9 cellular contexts compared by ENCODE assay signal in genomic region chr11:128691802-128692749, GRCh38. TPM values are rescaled to one million over a fixed set of nuclear protein-coding genes. Genes with fewer than 3 reads are reported as not detected.
DNase-seq lines count a peak whose midpoint lies in the region; ATAC-seq, FAIRE-seq and TF ChIP-seq lines count a peak whose summit lies in the region.
"Had no signal": no experiment of that assay in that cellular context is flagged by ENCODE, and none has a peak within 500 bp of the region (broad histone marks: within the 10 kb centered on the region; RNA-seq: fewer than 3 reads in every experiment).

No MANE protein-coding gene starts in this region.

- no peak for TF ChIP-seq RAD21 in A549 (conservative IDR thresholded peaks at IDR 0.05 in 1 of 2, IDR thresholded peaks at IDR 0.05 in 1 of 2)

- peak overlapping the region; percentile 49; the same call in 2 of the 3 replicates for H3K4me3 ChIP-seq in A549
- peak overlapping the region in 2 of 3 experiments; percentile 73 to 93 for H3K4me3 ChIP-seq in mammary epithelial cell (replicated peaks in 1 of 3; ENCODE audit: insufficient read depth in 1 of 3, low read depth in 2 of 3, low read length in 3 of 3)

- peak overlapping the region; percentile 93 for H2AFZ ChIP-seq in mammary epithelial cell (ENCODE audit: low read depth, low read length)

- in situ Hi-C loops in mammary epithelial cell (cut with MboI; ENCODE audit: low sequenced_read_pairs in 2 of 2): no loop called here

- no peak for TF ChIP-seq CTCF in A549 (IDR thresholded peaks at IDR 0.05)
- no peak for TF ChIP-seq CTCF in GM20000 (IDR thresholded peaks at IDR 0.05; ENCODE audit: extremely low read depth, missing control alignments)
- peak in 1 of 2 donors; percentile 18 for TF ChIP-seq CTCF in mammary epithelial cell (conservative IDR thresholded peaks at IDR 0.05 in 1 of 2, IDR thresholded peaks at IDR 0.05 in 1 of 2; ENCODE audit: extremely low read depth in 1 of 2, insufficient read depth in 1 of 2, low read depth in 1 of 2, low read length in 2 of 2)

- peaks cover 26% of the 10 kb centered on the region for H3K79me2 ChIP-seq in mammary epithelial cell (ENCODE audit: insufficient read depth, low read length)

- peak overlapping the region; percentile 52 for H3K9ac ChIP-seq in mammary epithelial cell (ENCODE audit: insufficient read depth, low read length)

- peak overlapping the region; percentile 100 for H3K27ac Mint-ChIP-seq in memory B cell

- WGBS in A549 (ENCODE audit: missing lambda C conversion rate): 33% methylated on average over 21 of the region's 28 CpGs
- 36% methylated on average over 8 of the region's 28 CpGs for WGBS in mammary epithelial cell (ENCODE audit: low coverage, missing lambda C conversion rate)

- peaks cover 4% of the 10 kb centered on the region for H3K27me3 Mint-ChIP-seq in memory B cell

- POLR2A ChIA-PET in A549 (lab: Yijun Ruan, JAX): no interaction called here

- intact Hi-C loops in mammary epithelial cell (cut with micrococcal nuclease): loop anchor here (5.0 kb wide), 1 partner anchor 660 kb away; no protein-coding TSS in a partner anchor

- peaks cover 9% of the 10 kb centered on the region for H3K36me3 Mint-ChIP-seq in memory B cell

- peak overlapping the region; percentile 97 for H3K4me3 Mint-ChIP-seq in memory B cell

- dilution Hi-C loops in mammary epithelial cell (cut with HindIII; ENCODE audit: low sequenced_read_pairs): no loop called here

- ATAC-seq in A549 (no peak), memory B cell (ENCODE audit: low read depth) (no peak)

- H3K9me3 ChIP-seq in A549: no peaks in the 10 kb centered on the region
- no peaks in the 10 kb centered on the region for H3K9me3 ChIP-seq in mammary epithelial cell (replicated peaks; ENCODE audit: insufficient read depth, low read length)

- TF ChIP-seq EP300 in A549 (IDR thresholded peaks at IDR 0.05): no peak

- no peaks in the 10 kb centered on the region for H4K20me1 ChIP-seq in mammary epithelial cell (ENCODE audit: insufficient read depth, low read length)

- BruUV-seq in mammary epithelial cell (replicated peaks; lab: Mats Ljungman, UMichigan): no TSS peak

- FAIRE-seq in A549 (lab: Jason Lieb, UNC): no peak

- H3K4me1 Mint-ChIP-seq in memory B cell: peaks cover 29% of the 10 kb centered on the region

- peaks cover 19% of the 10 kb centered on the region for H3K27me3 ChIP-seq in mammary epithelial cell (ENCODE audit: insufficient read depth, low read length)

- no peaks in the 10 kb centered on the region for H3K36me3 ChIP-seq in mammary epithelial cell (ENCODE audit: insufficient read depth, low read length)

- H3K4me1 ChIP-seq in A549 (peaks cover 2% of the 10 kb centered on the region; the same call in 1 of the 3 replicates), mammary epithelial cell (ENCODE audit: insufficient read depth, low read length) (peaks cover 14% of the 10 kb centered on the region)

- CTCF ChIA-PET in A549 (lab: Yijun Ruan, JAX): no interaction called here
- CTCF ChIA-PET in mammary epithelial cell (lab: Charles Lee; ENCODE audit: low non-redundant PET): no interaction called here

- H3K27ac ChIP-seq in A549: no peak overlapping the region; a peak in 1 of 6 replicates
- no peak overlapping the region for H3K27ac ChIP-seq in mammary epithelial cell (ENCODE audit: insufficient read depth, low read depth, low read length)

- H3K9me3 Mint-ChIP-seq in memory B cell: no peaks in the 10 kb centered on the region

- peak overlapping the region; percentile 96 for H3K4me2 ChIP-seq in A549
- H3K4me2 ChIP-seq in mammary epithelial cell (ENCODE audit: insufficient read depth, low read depth, low read length): peak overlapping the region; percentile 94

- DNase-seq in A549 (ENCODE audit: low read depth in 1 of 2, low spot score in 1 of 2) (no peak), GM20000 (ENCODE audit: low spot score) (peak; percentile 51), mammary epithelial cell (no peak), memory B cell (ENCODE audit: low spot score in 2 of 2) (no peak), NCI-H774 (lab: John Stamatoyannopoulos, UW) (no peak), hepatic stellate cell (ENCODE audit: low spot score) (no peak), pons (ENCODE audit: low spot score) (no peak), C1 segment of cervical spinal cord (lab: John Stamatoyannopoulos, UW) (no peak)
- DNase-seq: activated gamma-delta T cell treated with Interleukin-2 at 50 U/mL for 16 hours had no signal

- no peak for TF ChIP-seq POLR2A in A549 (IDR thresholded peaks at IDR 0.05; ENCODE audit: low read length)

TF ChIP-seq in A549, 52 proteins besides CTCF, POLR2A, EP300 and RAD21:
- no peak for TF ChIP-seq SMC3 (IDR thresholded peaks at IDR 0.05)

RNA-seq across cellular contexts. Expression of gene FLI1, which starts 1.8 kb away (rescaled TPM):
- polyA plus RNA-seq in A549 (2011; rRNA removed): 0.11 TPM in 1 of 2 replicates, not detected in the other
- 0.01 and 0.03 TPM in 2 replicates for polyA plus RNA-seq in A549 (2012; cell fraction: cytosol; rRNA removed)
- polyA plus RNA-seq in A549 (2012; cell fraction: nucleus; rRNA removed): not detected in 2 replicates
- 0.07 to 0.25 TPM (median 0.12 TPM) in 3 replicates for polyA plus RNA-seq in A549 (2017; fragmentation: RNase III; extraction: RNeasy Plus Mini Kit Qiagen cat#74134 plus additional on column Dnase treatment)
- 0.08 and 0.10 TPM in 2 replicates for polyA minus RNA-seq in A549 (2011; rRNA and poly(A)+ RNA removed)
- total RNA-seq in mammary epithelial cell: 1 to 10 TPM in 1 of 2 donors, under 1 TPM in 1; 0.67 to 1.6 TPM
- polyA plus RNA-seq in mammary epithelial cell: 7.1 TPM
- polyA minus RNA-seq in mammary epithelial cell: 40.9 TPM
